Comparison of ENCODE assay signal across 1 cellular context in genomic region chr3:14178247-14179113, GRCh38.
TF ChIP-seq lines count a peak whose summit lies in the region.

TSS of gene LSM3 (plus strand) at chr3:14178817. CDS start at chr3:14178861, 44 bp downstream.
TSS of gene XPC (minus strand) at chr3:14178601. CDS start at chr3:14178568, 33 bp downstream.

TF ChIP-seq in WTC11, 78 proteins besides CTCF, POLR2A, EP300 and RAD21 (continued from another document):
- TF ChIP-seq STAT6 (CRISPR knock-in tag; conservative IDR thresholded peaks at IDR 0.05; ENCODE audit: low read depth) (no peak), ATF1 (CRISPR knock-in tag; IDR thresholded peaks at IDR 0.05) (no peak), ESRRA (CRISPR knock-in tag; IDR thresholded peaks at IDR 0.05; ENCODE audit: borderline replicate concordance) (no peak), GABPB1 (CRISPR knock-in tag; IDR thresholded peaks at IDR 0.05) (peak; percentile 44; the same call in 1 of the 2 replicates), USF2 (CRISPR knock-in tag; IDR thresholded peaks at IDR 0.05) (no peak), EMX1 (CRISPR knock-in tag; IDR thresholded peaks at IDR 0.05) (no peak), NR1H2 (CRISPR knock-in tag; IDR thresholded peaks at IDR 0.05) (no peak), MLX (CRISPR knock-in tag; IDR thresholded peaks at IDR 0.05) (no peak), SMAD3 (CRISPR knock-in tag; IDR thresholded peaks at IDR 0.05; ENCODE audit: borderline replicate concordance) (no peak), SP1 (CRISPR knock-in tag; conservative IDR thresholded peaks at IDR 0.05) (peak; percentile 89), ZNF121 (CRISPR knock-in tag; IDR thresholded peaks at IDR 0.05) (no peak; the same call in 1 of the 2 replicates), RORB (CRISPR knock-in tag; IDR thresholded peaks at IDR 0.05) (no peak), CBFB (CRISPR knock-in tag; IDR thresholded peaks at IDR 0.05; ENCODE audit: low read depth) (no peak), ZNF317 (CRISPR knock-in tag; IDR thresholded peaks at IDR 0.05; ENCODE audit: borderline replicate concordance, low read depth) (no peak), TEAD1 (CRISPR knock-in tag; IDR thresholded peaks at IDR 0.05) (peak; percentile 61; the same call in 1 of the 2 replicates), ZNF416 (CRISPR knock-in tag; IDR thresholded peaks at IDR 0.05) (no peak), MAX (CRISPR knock-in tag; IDR thresholded peaks at IDR 0.05) (peak; percentile 74), JAZF1 (CRISPR knock-in tag; IDR thresholded peaks at IDR 0.05) (no peak), PREB (CRISPR knock-in tag; IDR thresholded peaks at IDR 0.05; ENCODE audit: borderline replicate concordance) (no peak), NFATC4 (CRISPR knock-in tag; IDR thresholded peaks at IDR 0.05) (no peak), MXD4 (CRISPR knock-in tag; IDR thresholded peaks at IDR 0.05; ENCODE audit: borderline replicate concordance) (no peak), ZBTB21 (CRISPR knock-in tag; IDR thresholded peaks at IDR 0.05; ENCODE audit: borderline replicate concordance) (no peak), CREM (CRISPR knock-in tag; IDR thresholded peaks at IDR 0.05) (peak; percentile 53; the same call in 1 of the 2 replicates), CREB1 (CRISPR knock-in tag; IDR thresholded peaks at IDR 0.05) (no peak), NR2C2 (CRISPR knock-in tag; IDR thresholded peaks at IDR 0.05) (no peak)
- TF ChIP-seq, protein P1, sequence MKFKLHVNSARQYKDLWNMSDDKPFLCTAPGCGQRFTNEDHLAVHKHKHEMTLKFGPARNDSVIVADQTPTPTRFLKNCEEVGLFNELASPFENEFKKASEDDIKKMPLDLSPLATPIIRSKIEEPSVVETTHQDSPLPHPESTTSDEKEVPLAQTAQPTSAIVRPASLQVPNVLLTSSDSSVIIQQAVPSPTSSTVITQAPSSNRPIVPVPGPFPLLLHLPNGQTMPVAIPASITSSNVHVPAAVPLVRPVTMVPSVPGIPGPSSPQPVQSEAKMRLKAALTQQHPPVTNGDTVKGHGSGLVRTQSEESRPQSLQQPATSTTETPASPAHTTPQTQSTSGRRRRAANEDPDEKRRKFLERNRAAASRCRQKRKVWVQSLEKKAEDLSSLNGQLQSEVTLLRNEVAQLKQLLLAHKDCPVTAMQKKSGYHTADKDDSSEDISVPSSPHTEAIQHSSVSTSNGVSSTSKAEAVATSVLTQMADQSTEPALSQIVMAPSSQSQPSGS (CRISPR knock-in tag; IDR thresholded peaks at IDR 0.05; ENCODE audit: borderline replicate concordance, low read depth): no peak
- TF ChIP-seq, protein P2, sequence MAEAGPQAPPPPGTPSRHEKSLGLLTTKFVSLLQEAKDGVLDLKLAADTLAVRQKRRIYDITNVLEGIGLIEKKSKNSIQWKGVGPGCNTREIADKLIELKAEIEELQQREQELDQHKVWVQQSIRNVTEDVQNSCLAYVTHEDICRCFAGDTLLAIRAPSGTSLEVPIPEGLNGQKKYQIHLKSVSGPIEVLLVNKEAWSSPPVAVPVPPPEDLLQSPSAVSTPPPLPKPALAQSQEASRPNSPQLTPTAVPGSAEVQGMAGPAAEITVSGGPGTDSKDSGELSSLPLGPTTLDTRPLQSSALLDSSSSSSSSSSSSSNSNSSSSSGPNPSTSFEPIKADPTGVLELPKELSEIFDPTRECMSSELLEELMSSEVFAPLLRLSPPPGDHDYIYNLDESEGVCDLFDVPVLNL (CRISPR knock-in tag; IDR thresholded peaks at IDR 0.05; ENCODE audit: borderline replicate concordance, low read depth): peak; percentile 35; the same call in 1 of the 2 replicates
- TF ChIP-seq, protein P3, sequence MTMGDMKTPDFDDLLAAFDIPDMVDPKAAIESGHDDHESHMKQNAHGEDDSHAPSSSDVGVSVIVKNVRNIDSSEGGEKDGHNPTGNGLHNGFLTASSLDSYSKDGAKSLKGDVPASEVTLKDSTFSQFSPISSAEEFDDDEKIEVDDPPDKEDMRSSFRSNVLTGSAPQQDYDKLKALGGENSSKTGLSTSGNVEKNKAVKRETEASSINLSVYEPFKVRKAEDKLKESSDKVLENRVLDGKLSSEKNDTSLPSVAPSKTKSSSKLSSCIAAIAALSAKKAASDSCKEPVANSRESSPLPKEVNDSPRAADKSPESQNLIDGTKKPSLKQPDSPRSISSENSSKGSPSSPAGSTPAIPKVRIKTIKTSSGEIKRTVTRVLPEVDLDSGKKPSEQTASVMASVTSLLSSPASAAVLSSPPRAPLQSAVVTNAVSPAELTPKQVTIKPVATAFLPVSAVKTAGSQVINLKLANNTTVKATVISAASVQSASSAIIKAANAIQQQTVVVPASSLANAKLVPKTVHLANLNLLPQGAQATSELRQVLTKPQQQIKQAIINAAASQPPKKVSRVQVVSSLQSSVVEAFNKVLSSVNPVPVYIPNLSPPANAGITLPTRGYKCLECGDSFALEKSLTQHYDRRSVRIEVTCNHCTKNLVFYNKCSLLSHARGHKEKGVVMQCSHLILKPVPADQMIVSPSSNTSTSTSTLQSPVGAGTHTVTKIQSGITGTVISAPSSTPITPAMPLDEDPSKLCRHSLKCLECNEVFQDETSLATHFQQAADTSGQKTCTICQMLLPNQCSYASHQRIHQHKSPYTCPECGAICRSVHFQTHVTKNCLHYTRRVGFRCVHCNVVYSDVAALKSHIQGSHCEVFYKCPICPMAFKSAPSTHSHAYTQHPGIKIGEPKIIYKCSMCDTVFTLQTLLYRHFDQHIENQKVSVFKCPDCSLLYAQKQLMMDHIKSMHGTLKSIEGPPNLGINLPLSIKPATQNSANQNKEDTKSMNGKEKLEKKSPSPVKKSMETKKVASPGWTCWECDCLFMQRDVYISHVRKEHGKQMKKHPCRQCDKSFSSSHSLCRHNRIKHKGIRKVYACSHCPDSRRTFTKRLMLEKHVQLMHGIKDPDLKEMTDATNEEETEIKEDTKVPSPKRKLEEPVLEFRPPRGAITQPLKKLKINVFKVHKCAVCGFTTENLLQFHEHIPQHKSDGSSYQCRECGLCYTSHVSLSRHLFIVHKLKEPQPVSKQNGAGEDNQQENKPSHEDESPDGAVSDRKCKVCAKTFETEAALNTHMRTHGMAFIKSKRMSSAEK (CRISPR knock-in tag; IDR thresholded peaks at IDR 0.05; ENCODE audit: borderline replicate concordance): no peak
- TF ChIP-seq, protein P4, sequence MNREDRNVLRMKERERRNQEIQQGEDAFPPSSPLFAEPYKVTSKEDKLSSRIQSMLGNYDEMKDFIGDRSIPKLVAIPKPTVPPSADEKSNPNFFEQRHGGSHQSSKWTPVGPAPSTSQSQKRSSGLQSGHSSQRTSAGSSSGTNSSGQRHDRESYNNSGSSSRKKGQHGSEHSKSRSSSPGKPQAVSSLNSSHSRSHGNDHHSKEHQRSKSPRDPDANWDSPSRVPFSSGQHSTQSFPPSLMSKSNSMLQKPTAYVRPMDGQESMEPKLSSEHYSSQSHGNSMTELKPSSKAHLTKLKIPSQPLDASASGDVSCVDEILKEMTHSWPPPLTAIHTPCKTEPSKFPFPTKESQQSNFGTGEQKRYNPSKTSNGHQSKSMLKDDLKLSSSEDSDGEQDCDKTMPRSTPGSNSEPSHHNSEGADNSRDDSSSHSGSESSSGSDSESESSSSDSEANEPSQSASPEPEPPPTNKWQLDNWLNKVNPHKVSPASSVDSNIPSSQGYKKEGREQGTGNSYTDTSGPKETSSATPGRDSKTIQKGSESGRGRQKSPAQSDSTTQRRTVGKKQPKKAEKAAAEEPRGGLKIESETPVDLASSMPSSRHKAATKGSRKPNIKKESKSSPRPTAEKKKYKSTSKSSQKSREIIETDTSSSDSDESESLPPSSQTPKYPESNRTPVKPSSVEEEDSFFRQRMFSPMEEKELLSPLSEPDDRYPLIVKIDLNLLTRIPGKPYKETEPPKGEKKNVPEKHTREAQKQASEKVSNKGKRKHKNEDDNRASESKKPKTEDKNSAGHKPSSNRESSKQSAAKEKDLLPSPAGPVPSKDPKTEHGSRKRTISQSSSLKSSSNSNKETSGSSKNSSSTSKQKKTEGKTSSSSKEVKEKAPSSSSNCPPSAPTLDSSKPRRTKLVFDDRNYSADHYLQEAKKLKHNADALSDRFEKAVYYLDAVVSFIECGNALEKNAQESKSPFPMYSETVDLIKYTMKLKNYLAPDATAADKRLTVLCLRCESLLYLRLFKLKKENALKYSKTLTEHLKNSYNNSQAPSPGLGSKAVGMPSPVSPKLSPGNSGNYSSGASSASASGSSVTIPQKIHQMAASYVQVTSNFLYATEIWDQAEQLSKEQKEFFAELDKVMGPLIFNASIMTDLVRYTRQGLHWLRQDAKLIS (CRISPR knock-in tag; IDR thresholded peaks at IDR 0.05; ENCODE audit: borderline replicate concordance): no peak; the same call in 1 of the 2 replicates
- TF ChIP-seq, protein P5, sequence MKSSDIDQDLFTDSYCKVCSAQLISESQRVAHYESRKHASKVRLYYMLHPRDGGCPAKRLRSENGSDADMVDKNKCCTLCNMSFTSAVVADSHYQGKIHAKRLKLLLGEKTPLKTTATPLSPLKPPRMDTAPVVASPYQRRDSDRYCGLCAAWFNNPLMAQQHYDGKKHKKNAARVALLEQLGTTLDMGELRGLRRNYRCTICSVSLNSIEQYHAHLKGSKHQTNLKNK (CRISPR knock-in tag; IDR thresholded peaks at IDR 0.05): no peak; the same call in 1 of the 2 replicates
- TF ChIP-seq, protein P6, sequence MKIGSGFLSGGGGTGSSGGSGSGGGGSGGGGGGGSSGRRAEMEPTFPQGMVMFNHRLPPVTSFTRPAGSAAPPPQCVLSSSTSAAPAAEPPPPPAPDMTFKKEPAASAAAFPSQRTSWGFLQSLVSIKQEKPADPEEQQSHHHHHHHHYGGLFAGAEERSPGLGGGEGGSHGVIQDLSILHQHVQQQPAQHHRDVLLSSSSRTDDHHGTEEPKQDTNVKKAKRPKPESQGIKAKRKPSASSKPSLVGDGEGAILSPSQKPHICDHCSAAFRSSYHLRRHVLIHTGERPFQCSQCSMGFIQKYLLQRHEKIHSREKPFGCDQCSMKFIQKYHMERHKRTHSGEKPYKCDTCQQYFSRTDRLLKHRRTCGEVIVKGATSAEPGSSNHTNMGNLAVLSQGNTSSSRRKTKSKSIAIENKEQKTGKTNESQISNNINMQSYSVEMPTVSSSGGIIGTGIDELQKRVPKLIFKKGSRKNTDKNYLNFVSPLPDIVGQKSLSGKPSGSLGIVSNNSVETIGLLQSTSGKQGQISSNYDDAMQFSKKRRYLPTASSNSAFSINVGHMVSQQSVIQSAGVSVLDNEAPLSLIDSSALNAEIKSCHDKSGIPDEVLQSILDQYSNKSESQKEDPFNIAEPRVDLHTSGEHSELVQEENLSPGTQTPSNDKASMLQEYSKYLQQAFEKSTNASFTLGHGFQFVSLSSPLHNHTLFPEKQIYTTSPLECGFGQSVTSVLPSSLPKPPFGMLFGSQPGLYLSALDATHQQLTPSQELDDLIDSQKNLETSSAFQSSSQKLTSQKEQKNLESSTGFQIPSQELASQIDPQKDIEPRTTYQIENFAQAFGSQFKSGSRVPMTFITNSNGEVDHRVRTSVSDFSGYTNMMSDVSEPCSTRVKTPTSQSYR (CRISPR knock-in tag; IDR thresholded peaks at IDR 0.05): no peak
- TF ChIP-seq, protein P7, sequence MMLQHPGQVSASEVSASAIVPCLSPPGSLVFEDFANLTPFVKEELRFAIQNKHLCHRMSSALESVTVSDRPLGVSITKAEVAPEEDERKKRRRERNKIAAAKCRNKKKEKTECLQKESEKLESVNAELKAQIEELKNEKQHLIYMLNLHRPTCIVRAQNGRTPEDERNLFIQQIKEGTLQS (CRISPR knock-in tag; conservative IDR thresholded peaks at IDR 0.05): no peak
